In genomic region chr14:76810953-76811400, GRCh38 we compare ENCODE assay signal across 1 cellular context.
TF ChIP-seq lines count a peak whose summit lies in the region.

No MANE protein-coding gene starts in this region.

TF ChIP-seq in HepG2, 621 proteins besides CTCF, POLR2A, EP300 and RAD21 (continues in another document):
- TF ChIP-seq FOXA3 (CRISPR knock-in tag; IDR thresholded peaks at IDR 0.05) (0 out of 2 replicates have a peak, but pooled peaks have one; percentile 14), E2F1 (CRISPR knock-in tag; IDR thresholded peaks at IDR 0.05) (no peak), MYC (CRISPR knock-in tag; IDR thresholded peaks at IDR 0.05; ENCODE audit: borderline replicate concordance) (no peak), CEBPB (IDR thresholded peaks at IDR 0.05; ENCODE audit: borderline replicate concordance, low read depth, low read length) (peak; percentile 52; the same call in 1 of the 2 replicates), SMAD9 (CRISPR knock-in tag; IDR thresholded peaks at IDR 0.05) (no peak), ZNF629 (CRISPR knock-in tag; conservative IDR thresholded peaks at IDR 0.05) (no peak), FUBP1 (CRISPR knock-in tag; IDR thresholded peaks at IDR 0.05; ENCODE audit: borderline replicate concordance) (no peak), CENPT (CRISPR knock-in tag; IDR thresholded peaks at IDR 0.05; ENCODE audit: low read depth) (no peak), ZBTB40 (IDR thresholded peaks at IDR 0.05) (no peak), ZBTB40 (CRISPR knock-in tag; IDR thresholded peaks at IDR 0.05) (peak; percentile 78; the same call in 1 of the 2 replicates), LCORL (IDR thresholded peaks at IDR 0.05) (no peak), LCORL (CRISPR knock-in tag; IDR thresholded peaks at IDR 0.05) (0 out of 2 replicates have a peak, but pooled peaks have one; percentile 44), FOXK2 (IDR thresholded peaks at IDR 0.05) (peak; percentile 54; the same call in 1 of the 2 replicates), TFE3 (CRISPR knock-in tag; IDR thresholded peaks at IDR 0.05) (no peak), TBL1XR1 (IDR thresholded peaks at IDR 0.05; ENCODE audit: borderline replicate concordance, low read length, partially characterized antibody) (no peak), STAG1 (CRISPR knock-in tag; IDR thresholded peaks at IDR 0.05) (peak; percentile 40), CREB1 (IDR thresholded peaks at IDR 0.05) (no peak), CREB1 (CRISPR knock-in tag; IDR thresholded peaks at IDR 0.05) (0 out of 2 replicates have a peak, but pooled peaks have one; percentile 42), HCFC1 (IDR thresholded peaks at IDR 0.05; ENCODE audit: low read depth, low read length) (no peak), LRRFIP1 (CRISPR knock-in tag; conservative IDR thresholded peaks at IDR 0.05) (no peak), TEAD3 (CRISPR knock-in tag; optimal IDR thresholded peaks at IDR 0.05; ENCODE audit: borderline replicate concordance) (peak; percentile 39), CHD4 (IDR thresholded peaks at IDR 0.05; ENCODE audit: borderline replicate concordance, low read length) (no peak), ZKSCAN8 (CRISPR knock-in tag; IDR thresholded peaks at IDR 0.05; ENCODE audit: borderline replicate concordance) (no peak), SAP130 (CRISPR knock-in tag; IDR thresholded peaks at IDR 0.05; ENCODE audit: low read depth) (peak; percentile 39; the same call in 1 of the 2 replicates), HOXA3 (CRISPR knock-in tag; IDR thresholded peaks at IDR 0.05) (no peak), ZMYM3 (CRISPR knock-in tag; IDR thresholded peaks at IDR 0.05) (peak; percentile 33; the same call in 1 of the 2 replicates), ARID4A (CRISPR knock-in tag; IDR thresholded peaks at IDR 0.05; ENCODE audit: borderline replicate concordance) (peak; percentile 25; the same call in 1 of the 2 replicates), KDM5A (IDR thresholded peaks at IDR 0.05; ENCODE audit: borderline replicate concordance, low read length) (no peak), GATAD2A (CRISPR knock-in tag; IDR thresholded peaks at IDR 0.05) (peak; percentile 28; the same call in 1 of the 2 replicates), CEBPG (CRISPR knock-in tag; IDR thresholded peaks at IDR 0.05) (peak; percentile 73), HNF4A (CRISPR knock-in tag; IDR thresholded peaks at IDR 0.05) (peak; percentile 68), POGZ (CRISPR knock-in tag; IDR thresholded peaks at IDR 0.05) (0 out of 2 replicates have a peak, but pooled peaks have one; percentile 13), PHF20 (CRISPR knock-in tag; IDR thresholded peaks at IDR 0.05) (no peak)
